In the genomic region with DNA sequence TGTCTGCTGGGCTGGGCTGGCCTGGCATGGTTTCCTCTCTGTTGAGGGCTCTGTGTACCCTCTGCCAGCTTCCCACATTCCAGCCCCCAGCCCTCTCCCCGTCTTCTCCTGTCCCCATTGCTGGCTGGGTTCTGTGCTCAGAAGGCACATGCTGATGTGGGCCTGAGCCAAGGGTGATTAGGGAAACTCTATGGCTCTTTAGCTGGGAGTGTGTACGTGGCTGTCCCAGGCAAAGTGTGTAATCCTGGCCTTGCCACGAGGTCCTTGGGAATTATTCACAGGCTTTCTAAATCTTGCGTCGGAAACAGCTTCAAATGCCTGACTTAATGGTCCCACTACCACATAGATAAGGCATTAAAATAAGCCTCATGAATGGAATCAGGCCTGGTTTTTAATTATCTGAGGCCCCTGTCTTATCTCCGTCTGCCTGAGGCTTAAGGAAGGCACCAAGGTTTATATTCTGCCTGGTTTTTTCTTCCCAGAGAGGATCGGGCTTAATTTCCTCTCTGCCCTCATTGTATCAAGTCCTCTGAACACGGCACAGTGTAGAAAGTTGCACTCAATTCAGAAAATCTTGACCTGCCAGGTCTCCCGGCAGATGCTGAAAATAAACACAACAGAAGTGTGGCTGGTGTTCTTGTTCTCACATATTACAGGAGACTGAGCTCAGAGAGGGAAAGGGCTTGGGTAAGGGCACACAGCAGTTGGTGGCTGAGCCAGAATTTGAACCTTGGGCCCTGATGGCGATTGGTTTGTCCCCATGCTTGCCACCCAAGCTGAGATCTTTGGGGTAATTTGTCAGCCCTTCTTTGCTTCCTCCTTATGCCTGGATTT, we compare ENCODE assay signal across 9 cellular contexts. TPM values are rescaled to one million over a fixed set of nuclear protein-coding genes. Genes with fewer than 3 reads are reported as not detected.
DNase-seq lines count a peak whose midpoint lies in the region; ATAC-seq and TF ChIP-seq lines count a peak whose summit lies in the region.
"Had no signal": no experiment of that assay in that cellular context is flagged by ENCODE, and none has a peak within 500 bp of the region (broad histone marks: within the 10 kb centered on the region; RNA-seq: fewer than 3 reads in every experiment).

No MANE protein-coding gene starts in this region.

- H3K4me2 ChIP-seq in PC-3 (ENCODE audit: low read length) = no peak overlapping the region

- H3K4me1 ChIP-seq in BE2C (peaks cover 20% of the 10 kb centered on the region), PC-3 (ENCODE audit: insufficient read depth, low read length) (peaks cover 13% of the 10 kb centered on the region; the same call in 1 of the 2 replicates)

- H3K9ac ChIP-seq in PC-3 (ENCODE audit: low read length) = no peak overlapping the region

- no peaks in the 10 kb centered on the region for H3F3A ChIP-seq in PC-3 (ENCODE audit: low read length, unreplicated experiment)

- peak overlapping the region in 55 of 59 donors; percentile 0 to 90 (median 74) for H3K27ac ChIP-seq in dorsolateral prefrontal cortex
- no peak overlapping the region for H3K27ac ChIP-seq in PC-3 (ENCODE audit: low read length)

- H3K9me3 ChIP-seq in BE2C (no peaks in the 10 kb centered on the region), PC-3 (ENCODE audit: low read length) (no peaks in the 10 kb centered on the region)

- BruUV-seq in PC-3 (replicated peaks; lab: Mats Ljungman, UMichigan) = no TSS peak

- no peaks in the 10 kb centered on the region for H3K36me3 ChIP-seq in BE2C
- no peaks in the 10 kb centered on the region for H3K36me3 ChIP-seq in PC-3 (ENCODE audit: low read depth, low read length)

- H3K27me3 Mint-ChIP-seq in neural crest cell (ENCODE audit: low read depth) = no peaks in the 10 kb centered on the region
- H3K27me3 Mint-ChIP-seq: naive B cell had no signal

- H4K20me1 ChIP-seq in PC-3 (ENCODE audit: low read length) = no peaks in the 10 kb centered on the region

- no peak overlapping the region for H3K4me3 ChIP-seq in BE2C (ENCODE audit: low read depth, low read length)
- H3K4me3 ChIP-seq in dorsolateral prefrontal cortex = no peak overlapping the region
- no peak overlapping the region for H3K4me3 ChIP-seq in PC-3 (ENCODE audit: low read length)

- H3K27ac Mint-ChIP-seq in neural crest cell (ENCODE audit: unreplicated experiment) = peak overlapping the region; percentile 88

- peak; percentile 3 for ATAC-seq in HG03064 (IDR thresholded peaks at IDR 0.05; ENCODE audit: low read depth, unreplicated experiment)
- ATAC-seq in PC-3 = no peak
- ATAC-seq in HG03097 (IDR thresholded peaks at IDR 0.05; ENCODE audit: low FRiP score, unreplicated experiment) = no peak

- intact Hi-C loops in dorsolateral prefrontal cortex (cut with DNase I) (no loop called here), PC-3 (cut with micrococcal nuclease) (no loop called here)

- H3K9me2 ChIP-seq in PC-3 (replicated peaks; ENCODE audit: low read length) = no peaks in the 10 kb centered on the region

- H3K4me3 Mint-ChIP-seq in neural crest cell = no peak overlapping the region

- TF ChIP-seq CTCF in BE2C (IDR thresholded peaks at IDR 0.05; ENCODE audit: low read depth, low read length) (no peak), dorsolateral prefrontal cortex (IDR thresholded peaks at IDR 0.05 in 54 of 56, conservative IDR thresholded peaks at IDR 0.05 in 2 of 56; ENCODE audit: low read depth in 1 of 56, partially characterized antibody in 56 of 56) (no peak), neural crest cell (conservative IDR thresholded peaks at IDR 0.05) (no peak), PC-3 (conservative IDR thresholded peaks at IDR 0.05; ENCODE audit: low read depth, low read length) (no peak)

- POLR2A ChIA-PET in PC-3 (lab: Charles Lee; ENCODE audit: unreplicated experiment) = no interaction called here

- CTCF ChIA-PET in PC-3 (lab: Charles Lee) = no interaction called here

- H3K4me1 Mint-ChIP-seq in neural crest cell = peaks cover 32% of the 10 kb centered on the region

- DNase-seq in BE2C = peak; percentile 66
- DNase-seq in dorsolateral prefrontal cortex = no peak
- no peak for DNase-seq in neural crest cell (ENCODE audit: low read depth, low spot score)
- DNase-seq in PC-3 = no peak
- no peak for DNase-seq in HT-29 (ENCODE audit: low spot score)
- DNase-seq in NCI-H2107 treated with DMSO at 0.1 percent for 48 hours (lab: John Stamatoyannopoulos, UW; ENCODE audit: unreplicated experiment) = no peak
- DNase-seq: naive B cell had no signal

- H3K36me3 Mint-ChIP-seq in neural crest cell (ENCODE audit: low read depth) = peaks cover under 1% of the 10 kb centered on the region
- H3K36me3 Mint-ChIP-seq: naive B cell had no signal

- no peaks in the 10 kb centered on the region for H3K9me3 Mint-ChIP-seq in neural crest cell
- H3K9me3 Mint-ChIP-seq: naive B cell had no signal

- H2AFZ ChIP-seq in PC-3 (ENCODE audit: low read length) = no peak overlapping the region

- no peaks in the 10 kb centered on the region for H3K27me3 ChIP-seq in BE2C
- no peaks in the 10 kb centered on the region for H3K27me3 ChIP-seq in dorsolateral prefrontal cortex
- no peaks in the 10 kb centered on the region for H3K27me3 ChIP-seq in PC-3 (ENCODE audit: low read length)

- no peaks in the 10 kb centered on the region for H3K79me2 ChIP-seq in PC-3 (ENCODE audit: low read length)

RNA-seq across cellular contexts. Expression of gene LGALS9, which starts 52.9 kb away (rescaled TPM):
- polyA plus RNA-seq in BE2C (2012; ENCODE audit: insufficient read depth, insufficient read length, low read depth) = 0.66 TPM
- total RNA-seq in dorsolateral prefrontal cortex (10 to 100 TPM in 112 of 120 experiments, 1 to 10 TPM in 8; 6.8 to 52.7 (median 20.4) TPM), neural crest cell (0.84 and 2.1 TPM in 2 replicates), PC-3 (2014; rRNA removed) (1.1 TPM in 1 of 2 replicates, not detected in the other)
- 58.5 and 61.4 TPM in 2 replicates for total RNA-seq in HT-29 (2014; rRNA removed; shearing (Covaris generic))
